ENCODE assay signal across 9 cellular contexts in genomic region chr4:48343531-48343930, GRCh38. TPM values are rescaled to one million over a fixed set of nuclear protein-coding genes. Genes with fewer than 3 reads are reported as not detected.
DNase-seq lines count a peak whose midpoint lies in the region; ATAC-seq and TF ChIP-seq lines count a peak whose summit lies in the region.
"Had no signal": no experiment of that assay in that cellular context is flagged by ENCODE, and none has a peak within 500 bp of the region (broad histone marks: within the 10 kb centered on the region; RNA-seq: fewer than 3 reads in every experiment).

No MANE protein-coding gene starts in this region.

- H3K4me1 ChIP-seq in OCI-LY3 (ENCODE audit: low read length), result peaks cover 17% of the 10 kb centered on the region
- H3K4me1 ChIP-seq in endocrine pancreas (ENCODE audit: control insufficient read depth, insufficient read depth, low read length), result peaks cover 28% of the 10 kb centered on the region
- H3K4me1 ChIP-seq in left lung, result peaks cover 10 to 49% of the 10 kb centered on the region in 2 donors

- peaks cover 47% of the 10 kb centered on the region for H4K20me1 ChIP-seq in OCI-LY3 (ENCODE audit: insufficient read depth, low read length)

- H3K4me2 ChIP-seq in OCI-LY3 (ENCODE audit: low read length), result peak overlapping the region; percentile 98

- H3K79me2 ChIP-seq in OCI-LY3 (ENCODE audit: low read length), result peaks cover 71% of the 10 kb centered on the region

- peak; percentile 47 for DNase-seq in ELR (ENCODE audit: low read depth)
- no peak for DNase-seq in progenitor cell of endocrine pancreas (ENCODE audit: low spot score, unreplicated experiment)
- DNase-seq in NCI-H345 (lab: John Stamatoyannopoulos, UW), result no peak
- DNase-seq in left lung, result no peak
- DNase-seq: KG1 had no signal

- no peaks in the 10 kb centered on the region for H3K36me3 Mint-ChIP-seq in progenitor cell of endocrine pancreas (ENCODE audit: insufficient read depth)

- H3K27ac Mint-ChIP-seq in progenitor cell of endocrine pancreas, result no peak overlapping the region

- H3K9me3 ChIP-seq in OCI-LY3 (ENCODE audit: insufficient read depth, low read length), result no peaks in the 10 kb centered on the region
- no peaks in the 10 kb centered on the region for H3K9me3 ChIP-seq in endocrine pancreas (ENCODE audit: control insufficient read depth, low read length)
- no peaks in the 10 kb centered on the region for H3K9me3 ChIP-seq in left lung

- H3K27ac ChIP-seq in OCI-LY3 (ENCODE audit: low read length) (no peak overlapping the region), left lung (no peak overlapping the region)

- ATAC-seq in GM18907 (IDR thresholded peaks at IDR 0.05; ENCODE audit: unreplicated experiment) (no peak), left lung (no peak), HG03159 (IDR thresholded peaks at IDR 0.05; ENCODE audit: unreplicated experiment) (no peak)

- H3K4me3 ChIP-seq in OCI-LY3 (ENCODE audit: low read length) (peak overlapping the region; percentile 98), endocrine pancreas (ENCODE audit: control insufficient read depth, insufficient read depth, low read length) (peak overlapping the region; percentile 78), left lung (peak overlapping the region in 1 of 2 donors; percentile 96)

- H3K27me3 ChIP-seq in OCI-LY3 (ENCODE audit: low read depth, low read length) (no peaks in the 10 kb centered on the region), endocrine pancreas (ENCODE audit: control insufficient read depth, insufficient read depth, low read length) (no peaks in the 10 kb centered on the region), left lung (no peaks in the 10 kb centered on the region)

- intact Hi-C loops in left lung (cut with DNase I), result no loop called here

- H3K9ac ChIP-seq in OCI-LY3 (ENCODE audit: low read length), result peak overlapping the region; percentile 79; the same call in 1 of the 2 replicates
- H3K9ac ChIP-seq in endocrine pancreas (ENCODE audit: control insufficient read depth, insufficient read depth, low read length), result no peak overlapping the region

- H3K4me1 Mint-ChIP-seq in progenitor cell of endocrine pancreas (ENCODE audit: low read depth), result peaks cover 49% of the 10 kb centered on the region

- TF ChIP-seq CTCF in OCI-LY3 (IDR thresholded peaks at IDR 0.05; ENCODE audit: low read depth, low read length) (no peak), progenitor cell of endocrine pancreas (IDR thresholded peaks at IDR 0.05; ENCODE audit: unreplicated experiment) (no peak), left lung (IDR thresholded peaks at IDR 0.05) (no peak)

- H3K36me3 ChIP-seq in OCI-LY3 (replicated peaks; ENCODE audit: low read depth, low read length) (no peaks in the 10 kb centered on the region), endocrine pancreas (ENCODE audit: control insufficient read depth, insufficient read depth, low read length) (no peaks in the 10 kb centered on the region), left lung (no peaks in the 10 kb centered on the region)

- H3K4me3 Mint-ChIP-seq in progenitor cell of endocrine pancreas (ENCODE audit: low read depth), result peak overlapping the region; percentile 98

- H2AFZ ChIP-seq in OCI-LY3 (ENCODE audit: low read depth, low read length), result no peak overlapping the region

- H3K9me3 Mint-ChIP-seq in progenitor cell of endocrine pancreas (ENCODE audit: low read depth), result no peaks in the 10 kb centered on the region

- peaks cover 5% of the 10 kb centered on the region for H3K27me3 Mint-ChIP-seq in progenitor cell of endocrine pancreas

RNA-seq across cellular contexts. Expression of gene SLAIN2, which starts 2.2 kb away (rescaled TPM):
- total RNA-seq in progenitor cell of endocrine pancreas (54.5 and 55.2 TPM in 2 replicates), left lung (10 to 100 TPM; 82.1 to 87.0 TPM)
